In genomic region chr5:76561247-76561891, GRCh38 we compare ENCODE assay signal across 29 cellular contexts.
"Had no signal": no experiment of that assay in that cellular context is flagged by ENCODE, and none has a peak within 500 bp of the region (broad histone marks: within the 10 kb centered on the region; RNA-seq: fewer than 3 reads in every experiment).

No MANE protein-coding gene starts in this region.

- H3K27ac Mint-ChIP-seq: activated naive CD4-positive, alpha-beta T cell treated with anti-CD3 and anti-CD28 coated beads, Interleukin-2, amount 10 ng/mL, durations not matched to agents 7 days and 5 days; activated naive CD8-positive, alpha-beta T cell treated with anti-CD3 and anti-CD28 coated beads, Interleukin-2, amount 10 ng/mL, durations not matched to agents 7 days and 5 days; activated T-helper 1 cell treated with anti-CD3 and anti-CD28 coated beads, Interleukin-12 subunit alpha, Interleukin-12 subunit beta, Interleukin-2, Interleukin-4 antibody, amounts not matched to agents 30 ng/mL and 10 ng/mL and 1 ng/mL, durations not matched to agents 14 hours and 24 hours and 36 hours had no signal

- H3K4me1 ChIP-seq: right atrium auricular region had no signal

- H3K9me3 Mint-ChIP-seq: activated CD4-positive, alpha-beta memory T cell treated with anti-CD3 and anti-CD28 coated beads for 36 hours; activated naive CD4-positive, alpha-beta T cell treated with anti-CD3 and anti-CD28 coated beads, Interleukin-2, amount 10 ng/mL, durations not matched to agents 7 days and 5 days; activated naive CD8-positive, alpha-beta T cell treated with anti-CD3 and anti-CD28 coated beads, Interleukin-2, amount 10 ng/mL, durations not matched to agents 7 days and 5 days; activated T-helper 1 cell treated with anti-CD3 and anti-CD28 coated beads, Interleukin-12 subunit alpha, Interleukin-12 subunit beta, Interleukin-2, Interleukin-4 antibody, amounts not matched to agents 30 ng/mL and 10 ng/mL and 1 ng/mL, durations not matched to agents 14 hours and 24 hours and 36 hours had no signal

- H3K27ac ChIP-seq: epithelial cell of prostate, esophagus squamous epithelium, ovary, right atrium auricular region, spleen, WERI-Rb-1 had no signal

- H3K27me3 ChIP-seq: esophagus squamous epithelium, ovary, right atrium auricular region, spleen had no signal

- H3K36me3 ChIP-seq: esophagus squamous epithelium, ovary, right atrium auricular region, WERI-Rb-1 had no signal

- H3K9me3 ChIP-seq: esophagus squamous epithelium, mucosa of descending colon, ovary, right atrium auricular region, spleen had no signal

- H3K4me3 Mint-ChIP-seq: activated CD4-positive, alpha-beta memory T cell treated with anti-CD3 and anti-CD28 coated beads for 36 hours; activated naive CD4-positive, alpha-beta T cell treated with anti-CD3 and anti-CD28 coated beads, Interleukin-2, amount 10 ng/mL, durations not matched to agents 7 days and 5 days; activated naive CD8-positive, alpha-beta T cell treated with anti-CD3 and anti-CD28 coated beads, Interleukin-2, amount 10 ng/mL, durations not matched to agents 7 days and 5 days; activated T-helper 1 cell treated with anti-CD3 and anti-CD28 coated beads, Interleukin-12 subunit alpha, Interleukin-12 subunit beta, Interleukin-2, Interleukin-4 antibody, amounts not matched to agents 30 ng/mL and 10 ng/mL and 1 ng/mL, durations not matched to agents 14 hours and 24 hours and 36 hours had no signal

- H3K27me3 Mint-ChIP-seq: activated CD4-positive, alpha-beta memory T cell treated with anti-CD3 and anti-CD28 coated beads for 36 hours; activated naive CD4-positive, alpha-beta T cell treated with anti-CD3 and anti-CD28 coated beads, Interleukin-2, amount 10 ng/mL, durations not matched to agents 7 days and 5 days; activated naive CD8-positive, alpha-beta T cell treated with anti-CD3 and anti-CD28 coated beads, Interleukin-2, amount 10 ng/mL, durations not matched to agents 7 days and 5 days had no signal

- H3K4me3 ChIP-seq: esophagus squamous epithelium, mucosa of descending colon, ovary, right atrium auricular region, spleen had no signal

- DNase-seq: activated CD4-positive, alpha-beta memory T cell treated with anti-CD3 and anti-CD28 coated beads for 36 hours; activated CD4-positive, alpha-beta T cell treated with anti-CD3 and anti-CD28 coated beads for 48 hours; activated CD8-positive, alpha-beta memory T cell treated with anti-CD3 and anti-CD28 coated beads, Interleukin-2, amount 50 U/mL, for 4 hours; activated gamma-delta T cell; activated naive CD4-positive, alpha-beta T cell treated with anti-CD3 and anti-CD28 coated beads, Interleukin-2, amount 10 ng/mL, durations not matched to agents 7 days and 5 days; activated naive CD8-positive, alpha-beta T cell treated with anti-CD3 and anti-CD28 coated beads, Interleukin-2, amount 10 ng/mL, durations not matched to agents 7 days and 5 days; activated T-cell treated with anti-CD3 and anti-CD28 coated beads, Interleukin-2, amount 50 U/mL, for 1 hour; amniotic stem cell; central memory CD4-positive, alpha-beta T cell; dermis blood vessel endothelial cell; effector CD4-positive, alpha-beta T cell; esophagus squamous epithelium; glutamatergic neuron; islet precursor cell; left ventricle myocardium superior; mucosa of descending colon; spleen; stimulated activated naive CD4-positive, alpha-beta T cell; trophoblast cell; WERI-Rb-1 had no signal

- ATAC-seq: activated CD4-positive, CD25-positive, alpha-beta regulatory T cell treated with anti-CD3 and anti-CD28 coated beads, Interleukin-2, amount 50 U/mL, for 24 hours; left ventricle myocardium superior; mucosa of descending colon had no signal

- FAIRE-seq: endometrium, frontal cortex, TTC549, urothelium cell line had no signal
